Comparison of ENCODE assay signal across 14 cellular contexts in the genomic region with DNA sequence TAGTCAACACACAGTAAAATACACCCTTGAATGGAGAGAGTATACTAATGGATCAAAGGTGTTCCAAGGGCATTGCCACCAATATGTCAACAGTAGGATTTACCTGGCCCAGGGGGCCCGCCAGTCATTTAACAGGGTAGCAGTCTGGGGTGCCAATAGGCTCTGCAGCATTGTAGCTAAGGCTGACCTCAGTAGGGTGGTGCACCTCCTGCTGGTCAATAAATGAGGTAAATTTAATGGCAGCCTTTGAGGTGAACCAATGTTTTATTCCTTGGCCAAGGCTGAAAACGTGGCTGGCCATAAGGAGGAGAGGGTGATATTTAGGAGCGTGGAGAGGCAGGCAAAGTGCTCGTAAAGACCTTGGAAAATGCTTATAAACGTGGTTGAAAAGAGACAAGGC.
DNase-seq lines count a peak whose midpoint lies in the region; ATAC-seq and TF ChIP-seq lines count a peak whose summit lies in the region.
"Had no signal": no experiment of that assay in that cellular context is flagged by ENCODE, and none has a peak within 500 bp of the region (broad histone marks: within the 10 kb centered on the region; RNA-seq: fewer than 3 reads in every experiment).

No MANE protein-coding gene starts in this region.

- H3K4me3 ChIP-seq in ACC112 (ENCODE audit: low read depth, low read length) (peak overlapping the region; percentile 10; the same call in 1 of the 2 replicates), GM12865 (ENCODE audit: low read depth, low read length) (no peak overlapping the region)
- H3K4me3 ChIP-seq: adrenal gland, SJCRH30 had no signal

- H3K4me1 ChIP-seq in ACC112 (ENCODE audit: control insufficient read depth, insufficient read depth, low read length, unreplicated experiment) (peaks cover 19% of the 10 kb centered on the region), foreskin keratinocyte (no peaks in the 10 kb centered on the region)
- H3K4me1 ChIP-seq: adrenal gland had no signal

- no peaks in the 10 kb centered on the region for H3K79me2 ChIP-seq in ACC112 (ENCODE audit: control insufficient read depth, insufficient read depth, low read length, unreplicated experiment)

- no peak for ATAC-seq in foreskin keratinocyte
- ATAC-seq in HG02610 (IDR thresholded peaks at IDR 0.05; ENCODE audit: unreplicated experiment), result no peak
- no peak for ATAC-seq in HG02970 (IDR thresholded peaks at IDR 0.05; ENCODE audit: low FRiP score, unreplicated experiment)

- H3K27me3 ChIP-seq in ACC112 (ENCODE audit: insufficient read depth, low read length) (no peaks in the 10 kb centered on the region), foreskin keratinocyte (no peaks in the 10 kb centered on the region)
- H3K27me3 ChIP-seq: adrenal gland, neutrophil, SJCRH30 had no signal

- H3K36me3 ChIP-seq in ACC112 (ENCODE audit: insufficient read depth, low read length), result no peaks in the 10 kb centered on the region
- H3K36me3 ChIP-seq: adrenal gland, neutrophil, SJCRH30 had no signal

- H3K27ac ChIP-seq in ACC112 (ENCODE audit: low read depth, low read length) (no peak overlapping the region), foreskin keratinocyte (no peak overlapping the region)
- H3K27ac ChIP-seq: adrenal gland, neutrophil, SJCRH30 had no signal

- H2AFZ ChIP-seq in ACC112 (ENCODE audit: low read length, unreplicated experiment), result peak overlapping the region; percentile 36

- peak; percentile 27 for DNase-seq in GM12865 (ENCODE audit: low read depth)
- DNase-seq in NCI-H69 (lab: John Stamatoyannopoulos, UW), result peak; percentile 6
- no peak for DNase-seq in foreskin keratinocyte
- no peak for DNase-seq in HuH-7.5 (ENCODE audit: low spot score)
- DNase-seq in DMS79 treated with DMSO at 0.1 percent for 48 hours (lab: John Stamatoyannopoulos, UW), result no peak
- DNase-seq: NCI-H1436 treated with DMSO at 0.1 percent for 48 hours; SJCRH30; stimulated activated CD4-positive, alpha-beta T cell treated with anti-CD3 and anti-CD28 coated beads, Interleukin-2, amount 100 ng/mL, for 48 hours; substantia nigra had no signal

- peak; percentile 35 for TF ChIP-seq CTCF in GM12865 (IDR thresholded peaks at IDR 0.05; ENCODE audit: insufficient read depth, low read depth, low read length, missing control alignments)
- peak; percentile 22 for TF ChIP-seq CTCF in foreskin keratinocyte (conservative IDR thresholded peaks at IDR 0.05)

Comparison
In these comparisons a context has a peak if more than half of its experiments do, and no peak if none do; other contexts are left out.
1. DNase-seq: peak in GM12865 (single experiment) and NCI-H69 (single experiment); none in foreskin keratinocyte (0 of 2), HuH-7.5 (single experiment) and DMS79 treated with DMSO at 0.1 percent for 48 hours (single experiment).